In genomic region chr1:6075747-6076146, GRCh38 we compare ENCODE assay signal across 1 cellular context.
TF ChIP-seq lines count a peak whose summit lies in the region.

No MANE protein-coding gene starts in this region.

TF ChIP-seq in HEK293, 187 proteins besides CTCF, POLR2A, EP300 and RAD21 (continued from another document):
- TF ChIP-seq INSM2 (tag by site-specific recombination; IDR thresholded peaks at IDR 0.05): no peak
- TF ChIP-seq KLF10 (tag by site-specific recombination; IDR thresholded peaks at IDR 0.05): peak; percentile 79
- no peak for TF ChIP-seq ZNF211 (tag by site-specific recombination; IDR thresholded peaks at IDR 0.05; ENCODE audit: low read depth)
- no peak for TF ChIP-seq GLI2 (tag by site-specific recombination; IDR thresholded peaks at IDR 0.05; ENCODE audit: borderline replicate concordance, low read depth)
- no peak for TF ChIP-seq ZNF416 (tag by site-specific recombination; IDR thresholded peaks at IDR 0.05)
- TF ChIP-seq ZNF214 (tag by site-specific recombination; IDR thresholded peaks at IDR 0.05; ENCODE audit: borderline replicate concordance): no peak
- TF ChIP-seq ZNF302 (tag by site-specific recombination; IDR thresholded peaks at IDR 0.05; ENCODE audit: low read depth): no peak
- peak; percentile 85 for TF ChIP-seq KLF9 (tag by site-specific recombination; IDR thresholded peaks at IDR 0.05; ENCODE audit: low read depth)
- no peak for TF ChIP-seq ZNF394 (tag by site-specific recombination; IDR thresholded peaks at IDR 0.05; ENCODE audit: borderline replicate concordance)
- no peak for TF ChIP-seq ZNF580 (tag by site-specific recombination; IDR thresholded peaks at IDR 0.05)
- no peak for TF ChIP-seq GFI1B (tag by site-specific recombination; IDR thresholded peaks at IDR 0.05)
- no peak for TF ChIP-seq ZFHX2 (tag by site-specific recombination; conservative IDR thresholded peaks at IDR 0.05)
